ENCODE assay signal across 13 cellular contexts in the genomic region with DNA sequence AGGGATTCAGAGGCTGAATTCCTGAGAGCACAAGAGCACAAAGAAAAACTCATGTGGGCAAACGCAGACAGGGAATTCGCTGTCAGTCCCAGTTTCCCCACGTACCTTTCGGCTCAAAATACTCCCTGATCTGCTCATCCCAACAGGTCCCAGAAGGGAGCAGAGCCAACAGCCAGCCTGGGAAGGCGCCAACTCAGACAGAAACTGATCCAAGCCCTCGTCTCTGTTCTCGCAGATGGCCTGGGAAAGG.
A peak's percentile ranks its signal among the peaks of the same experiment; 100 is the strongest.
DNase-seq lines count a peak whose midpoint lies in the region; ATAC-seq, FAIRE-seq and TF ChIP-seq lines count a peak whose summit lies in the region.
"Had no signal": no experiment of that assay in that cellular context is flagged by ENCODE, and none has a peak within 500 bp of the region (broad histone marks: within the 10 kb centered on the region; RNA-seq: fewer than 3 reads in every experiment).

No MANE protein-coding gene starts in this region.

- peaks cover 0 to 51% (median 0%) of the 10 kb centered on the region in 11 experiments; a peak in 6 of 22 replicates for H3K27me3 ChIP-seq in BLaER1 treated with 17β-estradiol and CSF1 and Interleukin-3, amounts not matched to agents 10 nM and 100 nM
- H3K27me3 ChIP-seq in bronchial epithelial cell (ENCODE audit: control insufficient read depth, insufficient read depth, low read length) (peaks cover 16% of the 10 kb centered on the region), mucosa of rectum (ENCODE audit: control insufficient read depth in 2 of 2, insufficient read depth in 2 of 2, low read length in 2 of 2) (peaks cover 10 to 20% of the 10 kb centered on the region in 2 donors), tibial nerve (peaks cover 0 to 37% of the 10 kb centered on the region in 2 donors)

- no peak for FAIRE-seq in bronchial epithelial cell (lab: Jason Lieb, UNC)

- peak overlapping the region in 9 of 11 experiments; percentile 30 to 61 (median 44); a peak in 17 of 22 replicates for H3K9ac ChIP-seq in BLaER1 treated with 17β-estradiol and CSF1 and Interleukin-3, amounts not matched to agents 10 nM and 100 nM
- no peak overlapping the region for H3K9ac ChIP-seq in mucosa of rectum (ENCODE audit: low read depth in 1 of 2, low read length in 2 of 2)
- H3K9ac ChIP-seq: parathyroid adenoma had no signal

- no peak for TF ChIP-seq POLR2A in tibial nerve (IDR thresholded peaks at IDR 0.05)

- peak overlapping the region in 8 of 10 experiments; percentile 12 to 55 (median 40); a peak in 12 of 20 replicates for H3K4me3 ChIP-seq in BLaER1 treated with 17β-estradiol and CSF1 and Interleukin-3, amounts not matched to agents 10 nM and 100 nM
- H3K4me3 ChIP-seq in bronchial epithelial cell (ENCODE audit: low read depth, low read length) (no peak overlapping the region), mucosa of rectum (ENCODE audit: low read length in 2 of 2) (no peak overlapping the region), tibial nerve (no peak overlapping the region)
- H3K4me3 ChIP-seq: gastroesophageal sphincter, left ventricle myocardium inferior had no signal

- peaks cover 56 to 98% (median 97%) of the 10 kb centered on the region in 10 experiments for H3K4me1 ChIP-seq in BLaER1 treated with 17β-estradiol and CSF1 and Interleukin-3, amounts not matched to agents 10 nM and 100 nM
- H3K4me1 ChIP-seq in mucosa of rectum (ENCODE audit: control insufficient read depth in 2 of 2, insufficient read depth in 2 of 2, low read length in 2 of 2): peaks cover 19 to 31% of the 10 kb centered on the region in 2 donors
- peaks cover 0 to 57% (median 11%) of the 10 kb centered on the region in 4 donors for H3K4me1 ChIP-seq in tibial nerve
- H3K4me1 ChIP-seq: parathyroid adenoma had no signal

- TF ChIP-seq CTCF in bronchial epithelial cell (IDR thresholded peaks at IDR 0.05; ENCODE audit: insufficient read depth, low read length, severe bottlenecking) (no peak), tibial nerve (IDR thresholded peaks at IDR 0.05) (no peak)

- TF ChIP-seq EP300 in tibial nerve (IDR thresholded peaks at IDR 0.05): no peak

- H4K20me1 ChIP-seq in BLaER1 treated with 17β-estradiol and CSF1 and Interleukin-3, amounts not matched to agents 10 nM and 100 nM: peaks cover 0 to 20% (median under 1%) of the 10 kb centered on the region in 11 experiments; a peak in 2 of 22 replicates

- WGBS in tibial nerve, 2 donors: 46 to 55% methylated on average over 7 of the region's 7 CpGs

- peak overlapping the region in 9 of 11 experiments; percentile 32 to 74 (median 56); a peak in 17 of 22 replicates for H3K27ac ChIP-seq in BLaER1 treated with 17β-estradiol and CSF1 and Interleukin-3, amounts not matched to agents 10 nM and 100 nM
- peak overlapping the region; percentile 2 to 16 for H3K27ac ChIP-seq in mucosa of rectum (ENCODE audit: low read depth in 2 of 2, low read length in 2 of 2)
- H3K27ac ChIP-seq in tibial nerve: no peak overlapping the region
- H3K27ac ChIP-seq: gastroesophageal sphincter, left ventricle myocardium inferior, parathyroid adenoma had no signal

- peak overlapping the region; percentile 87 to 99 (median 94) for H3K4me2 ChIP-seq in BLaER1 treated with 17β-estradiol and CSF1 and Interleukin-3, amounts not matched to agents 10 nM and 100 nM

- peaks cover 0 to 17% (median 0%) of the 10 kb centered on the region in 11 experiments; a peak in 2 of 22 replicates for H3K36me3 ChIP-seq in BLaER1 treated with 17β-estradiol and CSF1 and Interleukin-3, amounts not matched to agents 10 nM and 100 nM
- H3K36me3 ChIP-seq in bronchial epithelial cell (ENCODE audit: control insufficient read depth, insufficient read depth, low read length) (no peaks in the 10 kb centered on the region), mucosa of rectum (ENCODE audit: control insufficient read depth in 2 of 2, insufficient read depth in 2 of 2, low read length in 2 of 2) (no peaks in the 10 kb centered on the region), tibial nerve (no peaks in the 10 kb centered on the region)
- H3K36me3 ChIP-seq: gastroesophageal sphincter, left ventricle myocardium inferior had no signal

- DNase-seq in NCI-H1694 treated with DMSO at 0.1 percent for 48 hours (lab: John Stamatoyannopoulos, UW): peak; percentile 47
- DNase-seq in bronchial epithelial cell (ENCODE audit: low read depth): peak; percentile 19
- no peak for DNase-seq in H4 (ENCODE audit: low spot score)
- DNase-seq in tibial nerve (ENCODE audit: low spot score in 2 of 2): no peak
- no peak for DNase-seq in T-helper 2 cell
- DNase-seq: activated CD8-positive, alpha-beta memory T cell treated with anti-CD3 and anti-CD28 coated beads, Interleukin-2, amount 50 U/mL, for 48 hours; left ventricle myocardium inferior had no signal

- peaks cover 0 to 23% (median 9%) of the 10 kb centered on the region in 11 experiments; a peak in 13 of 22 replicates for H3K9me3 ChIP-seq in BLaER1 treated with 17β-estradiol and CSF1 and Interleukin-3, amounts not matched to agents 10 nM and 100 nM (replicated peaks in 1 of 11)
- H3K9me3 ChIP-seq in mucosa of rectum (ENCODE audit: control insufficient read depth in 2 of 2, low read length in 2 of 2) (no peaks in the 10 kb centered on the region), tibial nerve (peaks cover 0 to 5% (median 0%) of the 10 kb centered on the region in 4 donors)
- H3K9me3 ChIP-seq: gastroesophageal sphincter, left ventricle myocardium inferior had no signal

- ATAC-seq in GM19467 (IDR thresholded peaks at IDR 0.05; ENCODE audit: unreplicated experiment): no peak
- ATAC-seq: Right ventricle myocardium inferior had no signal

Comparison
In these comparisons a context has a peak if more than half of its experiments do, and no peak if none do; other contexts are left out.
1. H3K27ac ChIP-seq: peak in BLaER1 treated with 17β-estradiol and CSF1 and Interleukin-3, amounts not matched to agents 10 nM and 100 nM (9 of 11) and mucosa of rectum (2 of 2); none in tibial nerve (0 of 4).
2. H3K4me3 ChIP-seq: peak in BLaER1 treated with 17β-estradiol and CSF1 and Interleukin-3, amounts not matched to agents 10 nM and 100 nM (8 of 10); none in bronchial epithelial cell (single experiment), mucosa of rectum (0 of 2) and tibial nerve (0 of 4).
3. H3K9ac ChIP-seq: peak in BLaER1 treated with 17β-estradiol and CSF1 and Interleukin-3, amounts not matched to agents 10 nM and 100 nM (9 of 11); none in mucosa of rectum (0 of 2).
4. DNase-seq: peak in NCI-H1694 treated with DMSO at 0.1 percent for 48 hours (single experiment) and bronchial epithelial cell (single experiment); none in H4 (single experiment), tibial nerve (0 of 2) and T-helper 2 cell (0 of 5).